22 cellular contexts compared by ENCODE assay signal in genomic region chr10:48582970-48583369, GRCh38. TPM values are rescaled to one million over a fixed set of nuclear protein-coding genes. Genes with fewer than 3 reads are reported as not detected.
DNase-seq lines count a peak whose midpoint lies in the region; ATAC-seq and TF ChIP-seq lines count a peak whose summit lies in the region.
"Had no signal": no experiment of that assay in that cellular context is flagged by ENCODE, and none has a peak within 500 bp of the region (broad histone marks: within the 10 kb centered on the region; RNA-seq: fewer than 3 reads in every experiment).

No MANE protein-coding gene starts in this region.

- H3K27ac ChIP-seq in RWPE1, result no peak overlapping the region
- H3K27ac ChIP-seq: A549, breast epithelium, colonic mucosa had no signal

- CTCF ChIA-PET in RWPE1 (lab: Yijun Ruan, JAX), result no interaction called here

- TF ChIP-seq CTCF in RWPE1 (conservative IDR thresholded peaks at IDR 0.05; ENCODE audit: low read depth), result no peak

- POLR2A ChIA-PET in RWPE1 (lab: Yijun Ruan, JAX; ENCODE audit: low non-redundant PET), result no interaction called here

- DNase-seq in Ammon's horn (ENCODE audit: low spot score), result peak; percentile 87
- peak; percentile 27 for DNase-seq in NCI-H2171 treated with DMSO at 0.1 percent for 48 hours (lab: John Stamatoyannopoulos, UW)
- peak; percentile 68 for DNase-seq in globus pallidus (ENCODE audit: low spot score)
- DNase-seq in occipital lobe (lab: John Stamatoyannopoulos, UW), result peak; percentile 26
- no peak for DNase-seq in NK-92 (lab: John Stamatoyannopoulos, UW; ENCODE audit: unreplicated experiment)
- no peak for DNase-seq in RWPE1 (ENCODE audit: low spot score)
- no peak for DNase-seq in NOMO-1 treated with DMSO at 0.1 percent for 48 hours (lab: John Stamatoyannopoulos, UW; ENCODE audit: unreplicated experiment)
- DNase-seq: activated CD4-positive, alpha-beta T cell treated with anti-CD3 and anti-CD28 coated beads for 36 hours; activated gamma-delta T cell treated with Interleukin-2 at 50 U/mL for 16 hours; activated T-cell treated with anti-CD3 and anti-CD28 coated beads, Interleukin-2, amount 50 U/mL, for 1 hour; colonic mucosa; DMS53; HCEC 1CT; immature natural killer cell; naive B cell; NCI-H1105; retina; stimulated activated CD4-positive, alpha-beta T cell treated with anti-CD3 and anti-CD28 coated beads, Interleukin-2, amount 100 ng/mL, for 24 hours; trophoblast cell had no signal

- no peak for ATAC-seq in GM19397 (IDR thresholded peaks at IDR 0.05; ENCODE audit: unreplicated experiment)
- ATAC-seq: A549; activated CD4-positive, alpha-beta T cell treated with anti-CD3 and anti-CD28 coated beads for 36 hours had no signal

RNA-seq across cellular contexts. Expression of gene ARHGAP22, which starts 21.9 kb away (rescaled TPM):
- total RNA-seq in occipital lobe, result 2.2 TPM

Comparison
In these comparisons a context has a peak if more than half of its experiments do, and no peak if none do; other contexts are left out.
1. DNase-seq: peak in Ammon's horn (single experiment), NCI-H2171 treated with DMSO at 0.1 percent for 48 hours (single experiment), globus pallidus (single experiment) and occipital lobe (single experiment); none in NK-92 (single experiment), RWPE1 (single experiment) and NOMO-1 treated with DMSO at 0.1 percent for 48 hours (single experiment).